ENCODE assay signal across 17 cellular contexts in genomic region chr1:95625224-95625623, GRCh38.
DNase-seq lines count a peak whose midpoint lies in the region; ATAC-seq and TF ChIP-seq lines count a peak whose summit lies in the region.
"Had no signal": no experiment of that assay in that cellular context is flagged by ENCODE, and none has a peak within 500 bp of the region (broad histone marks: within the 10 kb centered on the region; RNA-seq: fewer than 3 reads in every experiment).

No MANE protein-coding gene starts in this region.

- no peaks in the 10 kb centered on the region for H3K36me3 ChIP-seq in left lung

- no peaks in the 10 kb centered on the region for H3K36me3 Mint-ChIP-seq in progenitor cell of endocrine pancreas (ENCODE audit: insufficient read depth)
- no peaks in the 10 kb centered on the region for H3K36me3 Mint-ChIP-seq in natural killer cell treated with Interleukin-12 subunit alpha and Interleukin-12 subunit beta and Interleukin-15 and Interleukin-18, amount 100 ng/mL, for 72 hours

- H3K4me3 ChIP-seq in left lung: no peak overlapping the region
- H3K4me3 ChIP-seq: A549, GM23338 had no signal

- H3K27ac ChIP-seq in left lung: no peak overlapping the region
- H3K27ac ChIP-seq: 22Rv1, A549, C4-2B had no signal

- peaks cover 0 to under 1% of the 10 kb centered on the region in 2 donors for H3K9me3 ChIP-seq in left lung
- H3K9me3 ChIP-seq: A549, Caco-2 had no signal

- H3K4me1 Mint-ChIP-seq in progenitor cell of endocrine pancreas (ENCODE audit: low read depth): peaks cover 9% of the 10 kb centered on the region
- no peaks in the 10 kb centered on the region for H3K4me1 Mint-ChIP-seq in natural killer cell treated with Interleukin-12 subunit alpha and Interleukin-12 subunit beta and Interleukin-15 and Interleukin-18, amount 100 ng/mL, for 72 hours (ENCODE audit: low read depth in 2 of 2)

- DNase-seq in DMS79 treated with DMSO at 0.1 percent for 48 hours (lab: John Stamatoyannopoulos, UW) (peak; percentile 4), DMS79 (lab: John Stamatoyannopoulos, UW) (no peak), left lobe of liver (ENCODE audit: low spot score) (no peak), progenitor cell of endocrine pancreas (ENCODE audit: low spot score, unreplicated experiment) (no peak), left lung (no peak)
- DNase-seq in natural killer cell treated with Interleukin-12 subunit alpha and Interleukin-12 subunit beta and Interleukin-15 and Interleukin-18, amount 100 ng/mL, for 72 hours (ENCODE audit: low spot score): no peak
- DNase-seq: AML-193; CD4-positive, alpha-beta T cell; H7; HFFc6 had no signal

- no peaks in the 10 kb centered on the region for H3K4me1 ChIP-seq in left lung
- H3K4me1 ChIP-seq: A549, Caco-2 had no signal

- no peak overlapping the region for H3K4me3 Mint-ChIP-seq in progenitor cell of endocrine pancreas (ENCODE audit: low read depth)
- no peak overlapping the region for H3K4me3 Mint-ChIP-seq in natural killer cell treated with Interleukin-12 subunit alpha and Interleukin-12 subunit beta and Interleukin-15 and Interleukin-18, amount 100 ng/mL, for 72 hours
- H3K4me3 Mint-ChIP-seq: CD4-positive, alpha-beta T cell; GM23338; HFFc6 had no signal

- TF ChIP-seq CTCF in progenitor cell of endocrine pancreas (IDR thresholded peaks at IDR 0.05; ENCODE audit: unreplicated experiment): no peak
- no peak for TF ChIP-seq CTCF in left lung (IDR thresholded peaks at IDR 0.05)

- intact Hi-C loops in left lung (cut with DNase I): no loop called here

- H3K27ac Mint-ChIP-seq in progenitor cell of endocrine pancreas: peak overlapping the region; percentile 40
- H3K27ac Mint-ChIP-seq in natural killer cell treated with Interleukin-12 subunit alpha and Interleukin-12 subunit beta and Interleukin-15 and Interleukin-18, amount 100 ng/mL, for 72 hours: no peak overlapping the region
- H3K27ac Mint-ChIP-seq: CD4-positive, alpha-beta T cell; GM23338; HFFc6 had no signal

- H3K27me3 ChIP-seq in left lung: no peaks in the 10 kb centered on the region

- peaks cover 6% of the 10 kb centered on the region for H3K9me3 Mint-ChIP-seq in progenitor cell of endocrine pancreas (ENCODE audit: low read depth)
- H3K9me3 Mint-ChIP-seq in natural killer cell treated with Interleukin-12 subunit alpha and Interleukin-12 subunit beta and Interleukin-15 and Interleukin-18, amount 100 ng/mL, for 72 hours: peaks cover 11% of the 10 kb centered on the region
- H3K9me3 Mint-ChIP-seq: GM23338 had no signal

- ATAC-seq in left lobe of liver (peak; percentile 97), left lung (no peak), HG02885 (IDR thresholded peaks at IDR 0.05; ENCODE audit: poor library complexity, unreplicated experiment) (no peak)
- ATAC-seq in natural killer cell treated with Interleukin-12 subunit alpha and Interleukin-12 subunit beta and Interleukin-15 and Interleukin-18, amount 100 ng/mL, for 72 hours: no peak
- ATAC-seq: A549, GM23338, HCT116 had no signal

- H3K27me3 Mint-ChIP-seq in progenitor cell of endocrine pancreas: no peaks in the 10 kb centered on the region
- H3K27me3 Mint-ChIP-seq in natural killer cell treated with Interleukin-12 subunit alpha and Interleukin-12 subunit beta and Interleukin-15 and Interleukin-18, amount 100 ng/mL, for 72 hours: no peaks in the 10 kb centered on the region
- H3K27me3 Mint-ChIP-seq: CD4-positive, alpha-beta T cell had no signal
